10 cellular contexts compared by ENCODE assay signal in the genomic region with DNA sequence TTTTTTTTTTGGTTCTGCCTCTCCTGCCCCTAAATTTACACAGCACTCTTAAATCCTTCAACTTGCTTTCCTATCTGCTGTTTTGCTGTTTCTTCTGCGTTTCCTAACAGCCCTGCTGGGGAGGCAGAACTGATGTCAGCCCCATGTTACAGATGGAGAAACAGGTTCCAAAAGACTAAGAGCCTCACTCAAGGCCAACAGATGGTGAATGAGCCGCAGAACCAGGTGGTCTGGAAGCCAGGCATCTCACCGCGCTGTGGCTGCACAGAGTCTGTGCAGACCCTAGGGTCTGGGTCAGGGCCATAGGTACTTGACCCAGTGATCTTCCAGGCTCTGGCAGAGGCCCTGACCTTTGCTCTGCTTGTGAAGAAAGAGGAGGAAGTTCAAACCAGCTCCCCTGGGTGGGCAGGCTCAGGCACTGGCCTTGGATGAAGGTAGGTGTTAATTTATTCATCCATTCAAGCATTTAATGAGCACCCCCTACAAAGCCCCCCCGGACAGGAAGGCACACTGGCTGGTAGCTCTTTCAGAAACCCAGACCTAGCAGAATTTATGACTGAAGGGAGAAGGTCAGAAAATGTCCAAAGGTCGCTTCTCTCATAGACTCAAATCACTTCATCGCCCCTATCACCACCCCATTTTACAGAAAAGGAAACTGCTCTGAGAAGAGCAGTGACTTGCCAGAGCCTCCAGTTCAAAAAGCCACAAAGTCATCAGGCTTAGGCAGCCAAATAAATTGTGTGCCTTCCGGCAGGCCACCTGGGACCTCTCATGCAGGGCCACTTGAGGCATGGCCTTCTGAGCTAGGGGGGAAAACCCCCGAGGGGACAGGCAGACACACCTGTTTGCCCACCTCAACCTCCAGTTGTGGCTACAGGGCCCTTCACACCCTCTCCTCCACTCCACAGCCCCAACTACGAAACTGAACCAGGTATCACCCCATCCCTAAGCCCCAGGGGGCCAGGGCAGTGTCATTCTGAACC. TPM values are rescaled to one million over a fixed set of nuclear protein-coding genes. Genes with fewer than 3 reads are reported as not detected.
A peak's percentile ranks its signal among the peaks of the same experiment; 100 is the strongest.
DNase-seq lines count a peak whose midpoint lies in the region; ATAC-seq and TF ChIP-seq lines count a peak whose summit lies in the region.
"Had no signal": no experiment of that assay in that cellular context is flagged by ENCODE, and none has a peak within 500 bp of the region (broad histone marks: within the 10 kb centered on the region; RNA-seq: fewer than 3 reads in every experiment).

No MANE protein-coding gene starts in this region.

- H3K9ac ChIP-seq in parathyroid adenoma, result no peak overlapping the region

- no peak overlapping the region for H3K4me2 ChIP-seq in parathyroid adenoma (ENCODE audit: low read length)

- TF ChIP-seq CTCF in VCaP (conservative IDR thresholded peaks at IDR 0.05), result no peak
- TF ChIP-seq CTCF in parathyroid adenoma (IDR thresholded peaks at IDR 0.05), result no peak
- TF ChIP-seq CTCF in gastrocnemius medialis (IDR thresholded peaks at IDR 0.05 in 4 of 5, conservative IDR thresholded peaks at IDR 0.05 in 1 of 5), result no peak

- DNase-seq in gastrocnemius medialis, result no peak
- DNase-seq in NCI-H1436 treated with DMSO at 0.1 percent for 48 hours (lab: John Stamatoyannopoulos, UW), result no peak
- DNase-seq in activated T-cell treated with anti-CD3 and anti-CD28 coated beads, Interleukin-2, amount 50 U/mL, for 24 hours, result no peak
- no peak for DNase-seq in effector CD4-positive, alpha-beta T cell

- H3K27ac Mint-ChIP-seq in activated T-cell treated with anti-CD3 and anti-CD28 coated beads, Interleukin-2, amount 50 U/mL, for 24 hours, result no peak overlapping the region

- ATAC-seq in GM18508 (IDR thresholded peaks at IDR 0.05; ENCODE audit: insufficient read depth, unreplicated experiment), result peak; percentile 44
- ATAC-seq in GM21786 (IDR thresholded peaks at IDR 0.05; ENCODE audit: unreplicated experiment), result peak; percentile 59
- ATAC-seq in gastrocnemius medialis, result no peak

- no peak for TF ChIP-seq POLR2A in gastrocnemius medialis (IDR thresholded peaks at IDR 0.05)

- H3K27ac ChIP-seq in VCaP (peak overlapping the region; percentile 94), parathyroid adenoma (peak overlapping the region; percentile 53), gastrocnemius medialis (no peak overlapping the region)
- H3K27ac ChIP-seq: coronary artery had no signal

- H2AFZ ChIP-seq in parathyroid adenoma, result peak overlapping the region; percentile 28

- no peaks in the 10 kb centered on the region for H3K27me3 ChIP-seq in parathyroid adenoma (ENCODE audit: control insufficient read depth, insufficient read depth, low read length)
- no peaks in the 10 kb centered on the region for H3K27me3 ChIP-seq in gastrocnemius medialis

- H3K4me1 Mint-ChIP-seq in activated T-cell treated with anti-CD3 and anti-CD28 coated beads, Interleukin-2, amount 50 U/mL, for 24 hours (ENCODE audit: low read depth), result peaks cover 9% of the 10 kb centered on the region

- intact Hi-C loops in gastrocnemius medialis (cut with DNase I; ENCODE audit: low total_unique reads), result loop anchor here (2.0 kb wide), 1 partner anchor 39 kb away; a partner anchor contains a TSS

- no peaks in the 10 kb centered on the region for H3K79me2 ChIP-seq in parathyroid adenoma

- H3K4me1 ChIP-seq in parathyroid adenoma (peaks cover 16% of the 10 kb centered on the region), gastrocnemius medialis (peaks cover 0 to 5% of the 10 kb centered on the region in 2 donors)

- H3K4me3 Mint-ChIP-seq in activated T-cell treated with anti-CD3 and anti-CD28 coated beads, Interleukin-2, amount 50 U/mL, for 24 hours, result no peak overlapping the region

- no peaks in the 10 kb centered on the region for H3K9me3 Mint-ChIP-seq in activated T-cell treated with anti-CD3 and anti-CD28 coated beads, Interleukin-2, amount 50 U/mL, for 24 hours

- no peak overlapping the region for H3K4me3 ChIP-seq in parathyroid adenoma (ENCODE audit: low read depth, low read length)
- H3K4me3 ChIP-seq in gastrocnemius medialis, result no peak overlapping the region
- H3K4me3 ChIP-seq: coronary artery, lung had no signal

- H3K9me3 ChIP-seq in parathyroid adenoma (ENCODE audit: control insufficient read depth, low read length) (no peaks in the 10 kb centered on the region), gastrocnemius medialis (no peaks in the 10 kb centered on the region)

- in situ Hi-C loops in gastrocnemius medialis (cut with MboI; ENCODE audit: low sequenced_read_pairs in 4 of 4), result no loop called here

- H3K36me3 Mint-ChIP-seq in activated T-cell treated with anti-CD3 and anti-CD28 coated beads, Interleukin-2, amount 50 U/mL, for 24 hours (ENCODE audit: low read depth), result no peaks in the 10 kb centered on the region

- H3K27me3 Mint-ChIP-seq in activated T-cell treated with anti-CD3 and anti-CD28 coated beads, Interleukin-2, amount 50 U/mL, for 24 hours, result peaks cover 56% of the 10 kb centered on the region

- H3K36me3 ChIP-seq in parathyroid adenoma (ENCODE audit: control insufficient read depth, insufficient read depth, low read length) (no peaks in the 10 kb centered on the region), gastrocnemius medialis (no peaks in the 10 kb centered on the region)

RNA-seq across cellular contexts. Expression of a gene that starts 2.7 kb away (rescaled TPM):
- 1 to 10 TPM; 3.1 to 6.5 (median 3.6) TPM for total RNA-seq in gastrocnemius medialis

RNA-seq across cellular contexts. Expression of a gene that starts 2.9 kb away (rescaled TPM):
- 1 to 10 TPM in 2 of 4 donors, under 1 TPM in 2; 0.41 to 1.4 (median 0.79) TPM for total RNA-seq in gastrocnemius medialis

RNA-seq across cellular contexts. Expression of a gene that starts 38.5 kb away (rescaled TPM):
- total RNA-seq in gastrocnemius medialis, result 10 to 100 TPM; 13.6 to 24.9 (median 19.8) TPM

RNA-seq across cellular contexts. Expression of a gene that starts 48.2 kb away (rescaled TPM):
- total RNA-seq in gastrocnemius medialis, result 10 to 100 TPM; 73.1 to 95.4 (median 80.8) TPM

Comparison
In these comparisons a context has a peak if more than half of its experiments do, and no peak if none do; other contexts are left out.
1. ATAC-seq: peak in GM18508 (single experiment) and GM21786 (single experiment); none in gastrocnemius medialis (0 of 2).
2. H3K27ac ChIP-seq: peak in VCaP (single experiment) and parathyroid adenoma (single experiment); none in gastrocnemius medialis (0 of 4).